Comparison of ENCODE assay signal across 8 cellular contexts in the genomic region with DNA sequence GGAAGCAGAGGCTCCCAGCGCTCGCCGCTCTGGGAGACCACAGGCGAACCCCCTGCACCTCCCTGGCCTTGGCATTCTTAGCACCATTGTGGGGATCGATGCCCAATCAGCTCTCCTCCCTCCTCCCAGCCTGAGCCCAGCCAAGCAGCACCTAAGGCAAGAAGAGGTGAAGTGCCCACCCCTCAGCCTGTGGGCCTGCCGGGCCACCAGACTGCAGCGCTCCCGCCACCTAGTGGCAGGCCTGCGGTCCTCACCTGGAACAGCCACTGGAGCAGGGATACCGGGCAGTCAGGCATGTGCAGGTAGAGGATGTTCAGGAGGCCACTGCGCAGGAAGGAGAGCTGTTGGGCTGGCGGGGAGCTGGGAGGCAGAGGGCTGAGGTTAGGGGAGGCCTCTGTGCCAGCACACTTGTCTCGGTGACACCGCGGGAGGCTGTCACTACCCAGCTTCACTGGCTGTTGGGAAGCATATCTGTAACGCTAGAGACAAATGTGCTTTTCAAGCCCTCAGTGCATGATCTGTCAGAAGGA. TPM values are rescaled to one million over a fixed set of nuclear protein-coding genes. Genes with fewer than 3 reads are reported as not detected.
DNase-seq lines count a peak whose midpoint lies in the region; ATAC-seq, FAIRE-seq and TF ChIP-seq lines count a peak whose summit lies in the region.

No MANE protein-coding gene starts in this region.

- FAIRE-seq in endothelial cell of umbilical vein (lab: Jason Lieb, UNC) = peak; percentile 76

- dilution Hi-C loops in endothelial cell of umbilical vein (cut with MboI; ENCODE audit: extremely low pct_ligation_motif_present, low sequenced_read_pairs) = no loop called here

- TF ChIP-seq CTCF in DND-41 (IDR thresholded peaks at IDR 0.05; ENCODE audit: borderline replicate concordance, extremely low read depth, low read length, poor library complexity, severe bottlenecking) = peak; percentile 91
- TF ChIP-seq CTCF in HL-60 (IDR thresholded peaks at IDR 0.05; ENCODE audit: insufficient read depth, low read length) = peak; percentile 67
- peak; percentile 85 to 94 for TF ChIP-seq CTCF in endothelial cell of umbilical vein (IDR thresholded peaks at IDR 0.05; ENCODE audit: extremely low read depth in 1 of 2, insufficient read depth in 1 of 2, low read depth in 1 of 2, low read length in 2 of 2)
- TF ChIP-seq CTCF in mucosa of descending colon (IDR thresholded peaks at IDR 0.05) = peak; percentile 85

- H3K4me1 ChIP-seq in DND-41 (ENCODE audit: insufficient read depth, low read length) (no peaks in the 10 kb centered on the region), endothelial cell of umbilical vein (ENCODE audit: control insufficient read depth, extremely low read depth, insufficient read depth, low read length) (no peaks in the 10 kb centered on the region), mucosa of descending colon (ENCODE audit: low read depth) (peaks cover 27% of the 10 kb centered on the region)

- H3K79me2 ChIP-seq in DND-41 (ENCODE audit: insufficient read depth, low read length) (no peaks in the 10 kb centered on the region), endothelial cell of umbilical vein (ENCODE audit: control insufficient read depth, insufficient read depth, low read length) (no peaks in the 10 kb centered on the region)

- no peaks in the 10 kb centered on the region for H3K36me3 ChIP-seq in DND-41 (ENCODE audit: insufficient read depth, low read length)
- no peaks in the 10 kb centered on the region for H3K36me3 ChIP-seq in endothelial cell of umbilical vein (ENCODE audit: control insufficient read depth in 2 of 2, extremely low read depth in 1 of 2, insufficient read depth in 2 of 2, low read length in 2 of 2)
- H3K36me3 ChIP-seq in mucosa of descending colon (ENCODE audit: low read depth) = no peaks in the 10 kb centered on the region

- ATAC-seq in DND-41 (ENCODE audit: insufficient read depth, low read depth) (peak; percentile 98), mucosa of descending colon (peak; percentile 90)

- BruUV-seq in endothelial cell of umbilical vein (replicated peaks; lab: Mats Ljungman, UMichigan) = no TSS peak

- H4K20me1 ChIP-seq in DND-41 (ENCODE audit: insufficient read depth, low read length) (0 out of 2 replicates have a peak, but pooled peaks cover 2% of the 10 kb centered on the region), endothelial cell of umbilical vein (replicated peaks; ENCODE audit: control insufficient read depth, extremely low read depth, insufficient read depth, low read length) (no peaks in the 10 kb centered on the region)

- H3K9me1 ChIP-seq in endothelial cell of umbilical vein (replicated peaks; ENCODE audit: control insufficient read depth, extremely low read depth, insufficient read depth, low read length) = no peaks in the 10 kb centered on the region

- POLR2A ChIA-PET in endothelial cell of umbilical vein (lab: Charles Lee) = no interaction called here

- H3K9ac ChIP-seq in DND-41 (ENCODE audit: low read depth, low read length) (no peak overlapping the region), endothelial cell of umbilical vein (replicated peaks; ENCODE audit: extremely low read depth, insufficient read depth, low read length) (no peak overlapping the region)

- H3K27me3 ChIP-seq in DND-41 (ENCODE audit: insufficient read depth, low read length, poor library complexity) (peaks cover 23% of the 10 kb centered on the region), HL-60 (ENCODE audit: insufficient read depth, poor library complexity, severe bottlenecking) (peaks cover 16% of the 10 kb centered on the region), endothelial cell of umbilical vein (ENCODE audit: control insufficient read depth in 2 of 2, insufficient read depth in 2 of 2, low read length in 2 of 2) (peaks cover 0 to 7% of the 10 kb centered on the region in 2 experiments)

- intact Hi-C loops in endothelial cell of umbilical vein (cut with micrococcal nuclease) (loop anchor here (1.0 kb wide), 1 partner anchor 93 kb away; the partner anchor contains the start of gene ANKRD39), mucosa of descending colon (cut with DNase I, micrococcal nuclease) (loop anchor here (5.0 kb wide), 2 partner anchors 84 to 94 kb away; partner anchors contain the start of gene ANKRD39 (in 1 of the 2))

- H3K9me3 ChIP-seq in DND-41 (ENCODE audit: insufficient read depth, low read length, severe bottlenecking) (no peaks in the 10 kb centered on the region), endothelial cell of umbilical vein (replicated peaks; ENCODE audit: control insufficient read depth, insufficient read depth, low read length) (no peaks in the 10 kb centered on the region), mucosa of descending colon (no peaks in the 10 kb centered on the region)

- no peak for TF ChIP-seq POLR2A in endothelial cell of umbilical vein (IDR thresholded peaks at IDR 0.05; ENCODE audit: low read depth, low read length)

- peak; percentile 70 for DNase-seq in DND-41
- DNase-seq in HL-60 (ENCODE audit: low read depth in 1 of 2, low spot score in 1 of 2) = peak; percentile 25 to 46
- DNase-seq in NK-92 (lab: John Stamatoyannopoulos, UW; ENCODE audit: unreplicated experiment) = peak; percentile 10
- peak; percentile 36 for DNase-seq in activated CD8-positive, alpha-beta memory T cell treated with anti-CD3 and anti-CD28 coated beads, Interleukin-2, amount 50 U/mL, for 24 hours (ENCODE audit: extremely low read depth)
- DNase-seq in endothelial cell of umbilical vein (ENCODE audit: low read depth, low spot score) = peak; percentile 56
- peak; percentile 72 to 85 (median 81) for DNase-seq in mucosa of descending colon
- DNase-seq in stimulated activated CD8-positive, alpha-beta memory T cell treated with anti-CD3 and anti-CD28 coated beads, Interleukin-4, amount 100 ng/mL, for 4 hours (ENCODE audit: low read depth in 2 of 2, low spot score in 1 of 2) = peak; percentile 50 to 51
- no peak for DNase-seq in foreskin melanocyte

- no peak overlapping the region for H3K4me3 ChIP-seq in DND-41 (ENCODE audit: low read depth in 1 of 2, low read length in 2 of 2)
- H3K4me3 ChIP-seq in HL-60 (replicated peaks; ENCODE audit: insufficient read depth, low read length) = no peak overlapping the region
- no peak overlapping the region for H3K4me3 ChIP-seq in endothelial cell of umbilical vein (replicated peaks in 1 of 3; ENCODE audit: insufficient read depth in 1 of 3, low read depth in 1 of 3, low read length in 3 of 3)
- no peak overlapping the region for H3K4me3 ChIP-seq in mucosa of descending colon

- CTCF ChIA-PET in endothelial cell of umbilical vein (lab: Charles Lee) = interaction anchor here (0.6 to 4.1 kb wide), 12 partner anchors 10 to 115 kb away, joined by 3 to 52 read pairs (median 4); partner anchors contain the start of gene ANKRD39

- no peak overlapping the region for H3K4me2 ChIP-seq in DND-41 (ENCODE audit: insufficient read depth, low read length)
- H3K4me2 ChIP-seq in endothelial cell of umbilical vein (ENCODE audit: insufficient read depth, low read length) = no peak overlapping the region

- H2AFZ ChIP-seq in DND-41 (ENCODE audit: low read depth, low read length) (no peak overlapping the region), endothelial cell of umbilical vein (ENCODE audit: low read depth, low read length) (no peak overlapping the region)

- H3K27ac ChIP-seq in DND-41 (ENCODE audit: low read length) (no peak overlapping the region), HL-60 (replicated peaks) (no peak overlapping the region), endothelial cell of umbilical vein (ENCODE audit: insufficient read depth, low read depth, low read length) (no peak overlapping the region)

TF ChIP-seq in endothelial cell of umbilical vein, 7 proteins besides CTCF, POLR2A, EP300 and RAD21:
- TF ChIP-seq EZH2 (IDR thresholded peaks at IDR 0.05; ENCODE audit: borderline replicate concordance, low read depth, low read length, severe bottlenecking) (no peak), GATA2 (IDR thresholded peaks at IDR 0.05; ENCODE audit: insufficient read depth, insufficient read length, low read depth, low read length) (no peak), MAX (IDR thresholded peaks at IDR 0.05; ENCODE audit: insufficient read depth, insufficient read length) (no peak), JUN (IDR thresholded peaks at IDR 0.05; ENCODE audit: borderline replicate concordance, insufficient read depth, insufficient read length, low read depth) (no peak), MYC (IDR thresholded peaks at IDR 0.05; ENCODE audit: low read depth, low read length) (no peak), POLR2AphosphoS5 (IDR thresholded peaks at IDR 0.05; ENCODE audit: insufficient read depth, low read depth, low read length) (no peak), FOS (IDR thresholded peaks at IDR 0.05; ENCODE audit: borderline replicate concordance, insufficient read depth, low read length) (no peak)

RNA-seq across cellular contexts. Expression of gene FAM178B, which starts 35.2 kb away (rescaled TPM):
- total RNA-seq in endothelial cell of umbilical vein (not detected in 2 replicates), mucosa of descending colon (under 1 TPM; 0.20 to 0.98 (median 0.63) TPM)
- polyA plus RNA-seq in endothelial cell of umbilical vein = not detected in 2 replicates
- polyA plus RNA-seq in endothelial cell of umbilical vein (2011; cell fraction: cytosol; rRNA removed) = not detected in 2 replicates
- polyA plus RNA-seq in endothelial cell of umbilical vein (2011; cell fraction: nucleus; rRNA removed) = not detected in 2 replicates
- not detected in 2 replicates for polyA plus RNA-seq in endothelial cell of umbilical vein (2012)
- polyA minus RNA-seq in endothelial cell of umbilical vein = 11.9 and 19.6 TPM in 2 replicates
- polyA minus RNA-seq in endothelial cell of umbilical vein (2011; cell fraction: cytosol; rRNA and poly(A)+ RNA removed) = not detected
- not detected in 2 replicates for polyA minus RNA-seq in endothelial cell of umbilical vein (2011; cell fraction: nucleus; rRNA and poly(A)+ RNA removed)
